ENCODE assay signal across 8 cellular contexts in the genomic region with DNA sequence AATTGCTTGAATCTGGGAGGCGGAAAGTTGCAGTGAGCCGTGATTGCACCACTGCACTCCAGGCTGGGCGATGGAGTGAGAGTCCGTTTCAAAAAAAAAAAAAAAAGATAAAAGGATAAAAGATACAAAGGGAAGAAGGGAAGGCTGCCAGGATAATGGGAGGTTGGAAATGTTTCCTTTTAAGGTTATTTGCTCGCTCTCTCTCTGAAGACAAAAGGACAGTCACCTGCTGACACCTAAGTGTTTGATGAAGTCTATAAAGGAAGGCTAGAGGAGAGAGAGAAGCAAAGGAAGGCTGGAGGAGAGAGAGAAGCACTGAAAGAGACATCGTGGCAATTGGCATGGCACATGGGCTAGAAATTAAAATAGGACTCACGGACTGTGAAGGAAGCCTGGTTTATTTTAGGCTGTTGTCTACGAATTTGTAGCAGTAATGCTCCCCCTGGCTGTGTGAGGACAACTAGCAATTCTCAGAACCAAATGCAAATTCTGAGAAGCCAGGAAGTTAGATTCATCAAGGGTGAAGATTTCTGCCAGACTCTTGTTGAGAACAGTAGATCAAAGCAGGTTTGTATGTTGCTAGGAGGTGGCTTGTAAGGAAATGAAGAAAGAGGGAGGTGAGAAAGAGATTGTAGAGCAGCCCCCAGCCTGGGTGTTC.
DNase-seq lines count a peak whose midpoint lies in the region; ATAC-seq, FAIRE-seq and TF ChIP-seq lines count a peak whose summit lies in the region.

No MANE protein-coding gene starts in this region.

- no peak overlapping the region for H3K4me3 Mint-ChIP-seq in activated CD8-positive, alpha-beta memory T cell treated with anti-CD3 and anti-CD28 coated beads, Interleukin-2, amount 10 ng/mL, durations not matched to agents 7 days and 5 days

- peak; percentile 76 for ATAC-seq in activated CD8-positive, alpha-beta memory T cell treated with anti-CD3 and anti-CD28 coated beads, Interleukin-2, amount 10 ng/mL, durations not matched to agents 7 days and 5 days
- ATAC-seq in HG03108 (IDR thresholded peaks at IDR 0.05; ENCODE audit: unreplicated experiment) = no peak

- no peaks in the 10 kb centered on the region for H3K27me3 Mint-ChIP-seq in activated CD8-positive, alpha-beta memory T cell treated with anti-CD3 and anti-CD28 coated beads, Interleukin-2, amount 10 ng/mL, durations not matched to agents 7 days and 5 days

- TF ChIP-seq POLR2A in testis (IDR thresholded peaks at IDR 0.05) (no peak), GM12892 (IDR thresholded peaks at IDR 0.05; ENCODE audit: low read depth, low read length) (no peak)

- H3K9me3 Mint-ChIP-seq in activated CD8-positive, alpha-beta memory T cell treated with anti-CD3 and anti-CD28 coated beads, Interleukin-2, amount 10 ng/mL, durations not matched to agents 7 days and 5 days (ENCODE audit: low read depth) = peaks cover 3% of the 10 kb centered on the region

- H3K4me1 Mint-ChIP-seq in activated CD8-positive, alpha-beta memory T cell treated with anti-CD3 and anti-CD28 coated beads, Interleukin-2, amount 10 ng/mL, durations not matched to agents 7 days and 5 days = peaks cover 11% of the 10 kb centered on the region

- TF ChIP-seq CTCF in fibroblast of mammary gland (conservative IDR thresholded peaks at IDR 0.05; ENCODE audit: control insufficient read depth, insufficient read depth, low read depth, low read length) (peak; percentile 5), testis (IDR thresholded peaks at IDR 0.05) (peak in 1 of 3 experiments; percentile 12)

- CTCF ChIA-PET in activated CD8-positive, alpha-beta memory T cell treated with anti-CD3 and anti-CD28 coated beads, Interleukin-2, amount 10 ng/mL, durations not matched to agents 7 days and 5 days (lab: Charles Lee) = no interaction called here

- peak overlapping the region; percentile 72 for H3K27ac Mint-ChIP-seq in activated CD8-positive, alpha-beta memory T cell treated with anti-CD3 and anti-CD28 coated beads, Interleukin-2, amount 10 ng/mL, durations not matched to agents 7 days and 5 days

- FAIRE-seq in GM12892 (lab: Jason Lieb, UNC) = no peak

- DNase-seq in activated CD8-positive, alpha-beta memory T cell treated with anti-CD3 and anti-CD28 coated beads, Interleukin-2, amount 10 ng/mL, durations not matched to agents 7 days and 5 days = no peak
- DNase-seq in activated CD8-positive, alpha-beta memory T cell treated with anti-CD3 and anti-CD28 coated beads, Interleukin-2, amount 50 U/mL, for 4 hours = no peak
- peak; percentile 94 for DNase-seq in OCI-M1 (lab: John Stamatoyannopoulos, UW)
- no peak for DNase-seq in fibroblast of mammary gland (ENCODE audit: low read depth)
- DNase-seq in testis = peak; percentile 14
- no peak for DNase-seq in AG08396 (ENCODE audit: low spot score)
- no peak for DNase-seq in GM12892 (ENCODE audit: insufficient read length)

- no peaks in the 10 kb centered on the region for H3K9me3 ChIP-seq in testis

- H3K36me3 ChIP-seq in testis (ENCODE audit: low read depth, missing control alignments) = no peaks in the 10 kb centered on the region

- no peak overlapping the region for H3K27ac ChIP-seq in testis

- WGBS in testis, 2 donors = 66 to 71% methylated on average over 8 of the region's 8 CpGs

- H3K27me3 ChIP-seq in testis = no peaks in the 10 kb centered on the region

- no peaks in the 10 kb centered on the region for H3K4me1 ChIP-seq in testis

- no peaks in the 10 kb centered on the region for H3K36me3 Mint-ChIP-seq in activated CD8-positive, alpha-beta memory T cell treated with anti-CD3 and anti-CD28 coated beads, Interleukin-2, amount 10 ng/mL, durations not matched to agents 7 days and 5 days

- intact Hi-C loops in testis (cut with DNase I; ENCODE audit: low total_unique reads) = no loop called here

- H3K4me3 ChIP-seq in fibroblast of mammary gland (ENCODE audit: control insufficient read depth, low read depth, low read length) (no peak overlapping the region), testis (no peak overlapping the region)

Comparison
In these comparisons a context has a peak if more than half of its experiments do, and no peak if none do; other contexts are left out.
1. DNase-seq: peak in OCI-M1 (single experiment) and testis (single experiment); none in activated CD8-positive, alpha-beta memory T cell treated with anti-CD3 and anti-CD28 coated beads, Interleukin-2, amount 10 ng/mL, durations not matched to agents 7 days and 5 days (single experiment), activated CD8-positive, alpha-beta memory T cell treated with anti-CD3 and anti-CD28 coated beads, Interleukin-2, amount 50 U/mL, for 4 hours (single experiment), fibroblast of mammary gland (single experiment), AG08396 (single experiment) and GM12892 (single experiment).